Comparison of ENCODE assay signal across 8 cellular contexts in genomic region chr13:38582133-38582532, GRCh38.
DNase-seq lines count a peak whose midpoint lies in the region; ATAC-seq and TF ChIP-seq lines count a peak whose summit lies in the region.

No MANE protein-coding gene starts in this region.

- peak overlapping the region in 1 of 5 experiments; percentile 0 for H3K27ac Mint-ChIP-seq in brain

- no peaks in the 10 kb centered on the region for H3K36me3 Mint-ChIP-seq in brain

- H3K9me3 Mint-ChIP-seq in brain, result peaks cover 0 to 4% (median 0%) of the 10 kb centered on the region in 5 experiments

- ATAC-seq in HG02798 (IDR thresholded peaks at IDR 0.05; ENCODE audit: poor library complexity, unreplicated experiment), result peak; percentile 71
- ATAC-seq in left lobe of liver, result peak; percentile 85

- peaks cover 7% of the 10 kb centered on the region for H3K4me1 Mint-ChIP-seq in brain

- no peaks in the 10 kb centered on the region for H3K27me3 Mint-ChIP-seq in brain

- peak; percentile 67 to 74 for TF ChIP-seq CTCF in brain (conservative IDR thresholded peaks at IDR 0.05)

- no peak overlapping the region for H3K4me3 Mint-ChIP-seq in brain

- peak; percentile 5 for DNase-seq in SKM-1 (lab: John Stamatoyannopoulos, UW; ENCODE audit: unreplicated experiment)
- DNase-seq in SKM-1 treated with dmso at 0.1 percent for 144 hours (lab: John Stamatoyannopoulos, UW; ENCODE audit: unreplicated experiment), result no peak
- peak; percentile 70 for DNase-seq in NCI-H345 (lab: John Stamatoyannopoulos, UW)
- no peak for DNase-seq in left lobe of liver (ENCODE audit: low spot score)
- no peak for DNase-seq in islet precursor cell
- DNase-seq in stimulated activated CD4-positive, alpha-beta T cell treated with anti-CD3 and anti-CD28 coated beads, Interleukin-4, amount 100 ng/mL, for 1 hour, result no peak

Comparison
In these comparisons a context has a peak if more than half of its experiments do, and no peak if none do; other contexts are left out.
1. DNase-seq: peak in SKM-1 (single experiment) and NCI-H345 (single experiment); none in SKM-1 treated with dmso at 0.1 percent for 144 hours (single experiment), left lobe of liver (single experiment), islet precursor cell (single experiment) and stimulated activated CD4-positive, alpha-beta T cell treated with anti-CD3 and anti-CD28 coated beads, Interleukin-4, amount 100 ng/mL, for 1 hour (single experiment).